13 cellular contexts compared by ENCODE assay signal in the genomic region with DNA sequence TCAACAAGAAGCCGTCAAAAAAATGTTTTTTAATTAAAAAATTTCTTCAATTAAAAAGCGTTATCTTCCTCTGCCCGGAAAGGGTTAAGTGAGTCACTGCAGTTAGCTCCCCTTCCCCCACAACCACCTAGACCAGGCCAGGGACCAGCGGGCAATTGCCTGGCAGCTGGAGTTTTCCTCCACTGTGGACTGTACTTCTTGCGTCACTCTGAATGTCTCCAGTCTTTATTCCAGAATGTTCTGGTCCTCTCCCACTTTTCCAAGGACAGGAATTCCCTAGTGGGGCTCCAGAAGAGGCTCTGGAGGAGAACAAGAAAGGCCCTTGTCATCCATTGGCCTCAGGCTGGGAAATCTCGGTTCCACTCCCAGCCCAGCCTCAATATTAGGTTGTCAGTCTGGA.
DNase-seq lines count a peak whose midpoint lies in the region; ATAC-seq, FAIRE-seq and TF ChIP-seq lines count a peak whose summit lies in the region.
"Had no signal": no experiment of that assay in that cellular context is flagged by ENCODE, and none has a peak within 500 bp of the region (broad histone marks: within the 10 kb centered on the region; RNA-seq: fewer than 3 reads in every experiment).

No MANE protein-coding gene starts in this region.

- H3K27ac Mint-ChIP-seq in activated CD8-positive, alpha-beta T cell treated with anti-CD3 and anti-CD28 coated beads for 36 hours = no peak overlapping the region
- no peak overlapping the region for H3K27ac Mint-ChIP-seq in activated naive CD8-positive, alpha-beta T cell treated with anti-CD3 and anti-CD28 coated beads for 36 hours

- H3K9me3 Mint-ChIP-seq in activated CD8-positive, alpha-beta T cell treated with anti-CD3 and anti-CD28 coated beads for 36 hours = no peaks in the 10 kb centered on the region
- H3K9me3 Mint-ChIP-seq in activated naive CD8-positive, alpha-beta T cell treated with anti-CD3 and anti-CD28 coated beads for 36 hours = no peaks in the 10 kb centered on the region

- H3K36me3 ChIP-seq in pancreas = peaks cover 0 to 7% (median 0%) of the 10 kb centered on the region in 3 donors

- H3K4me1 ChIP-seq in pancreas = peaks cover 0 to 6% (median 0%) of the 10 kb centered on the region in 3 donors

- no peaks in the 10 kb centered on the region for H3K27me3 ChIP-seq in pancreas

- peak overlapping the region in 2 of 4 donors; percentile 19 to 57 for H3K27ac ChIP-seq in pancreas
- H3K27ac ChIP-seq: epithelial cell of prostate had no signal

- H3K4me3 ChIP-seq in fibroblast of villous mesenchyme (ENCODE audit: low read depth, low read length) = no peak overlapping the region
- no peak overlapping the region for H3K4me3 ChIP-seq in pancreas
- H3K4me3 ChIP-seq: thoracic aorta had no signal

- H3K36me3 Mint-ChIP-seq in activated CD8-positive, alpha-beta T cell treated with anti-CD3 and anti-CD28 coated beads for 36 hours (ENCODE audit: low read depth) = peaks cover 12% of the 10 kb centered on the region
- peaks cover 4% of the 10 kb centered on the region for H3K36me3 Mint-ChIP-seq in activated naive CD8-positive, alpha-beta T cell treated with anti-CD3 and anti-CD28 coated beads for 36 hours

- no peak for TF ChIP-seq CTCF in fibroblast of villous mesenchyme (IDR thresholded peaks at IDR 0.05; ENCODE audit: insufficient read depth, low read depth, low read length)
- TF ChIP-seq CTCF in pancreas (IDR thresholded peaks at IDR 0.05) = no peak
- TF ChIP-seq CTCF in activated CD8-positive, alpha-beta T cell treated with anti-CD3 and anti-CD28 coated beads for 36 hours (IDR thresholded peaks at IDR 0.05) = no peak

- H3K27me3 Mint-ChIP-seq in activated CD8-positive, alpha-beta T cell treated with anti-CD3 and anti-CD28 coated beads for 36 hours = no peaks in the 10 kb centered on the region
- H3K27me3 Mint-ChIP-seq in activated naive CD8-positive, alpha-beta T cell treated with anti-CD3 and anti-CD28 coated beads for 36 hours = no peaks in the 10 kb centered on the region

- POLR2A ChIA-PET in activated CD8-positive, alpha-beta T cell treated with anti-CD3 and anti-CD28 coated beads for 36 hours (lab: Charles Lee) = no interaction called here

- no peaks in the 10 kb centered on the region for H3K9me3 ChIP-seq in pancreas

- FAIRE-seq in pancreas (lab: Jason Lieb, UNC) = no peak

- DNase-seq in H4 (ENCODE audit: low spot score) (peak; percentile 70), SK-N-DZ (ENCODE audit: low spot score) (peak; percentile 50), fibroblast of villous mesenchyme (ENCODE audit: low read depth) (peak; percentile 71), pancreas (peak in 5 of 6 donors; percentile 52 to 70 (median 62)), KG1 (lab: John Stamatoyannopoulos, UW) (no peak), COLO668 (lab: John Stamatoyannopoulos, UW; ENCODE audit: unreplicated experiment) (no peak)
- no peak for DNase-seq in activated CD8-positive, alpha-beta T cell treated with anti-CD3 and anti-CD28 coated beads for 36 hours
- DNase-seq in activated naive CD8-positive, alpha-beta T cell treated with anti-CD3 and anti-CD28 coated beads for 36 hours = no peak
- DNase-seq: central memory CD4-positive, alpha-beta T cell; NCI-H1417 treated with DMSO at 0.1 percent for 48 hours; NCI-H526 had no signal

- CTCF ChIA-PET in activated CD8-positive, alpha-beta T cell treated with anti-CD3 and anti-CD28 coated beads for 36 hours (lab: Charles Lee) = no interaction called here

- ATAC-seq in pancreas = peak; percentile 60 to 77 (median 74)
- no peak for ATAC-seq in activated CD8-positive, alpha-beta T cell treated with anti-CD3 and anti-CD28 coated beads for 36 hours

- peaks cover 6% of the 10 kb centered on the region for H3K4me1 Mint-ChIP-seq in activated CD8-positive, alpha-beta T cell treated with anti-CD3 and anti-CD28 coated beads for 36 hours (ENCODE audit: low read depth)
- H3K4me1 Mint-ChIP-seq in activated naive CD8-positive, alpha-beta T cell treated with anti-CD3 and anti-CD28 coated beads for 36 hours = peaks cover 5% of the 10 kb centered on the region

- WGBS in pancreas, 2 donors = 46 to 49% methylated on average over 6 of the region's 6 CpGs

- intact Hi-C loops in pancreas (cut with DNase I) = no loop called here
- intact Hi-C loops in activated CD8-positive, alpha-beta T cell treated with anti-CD3 and anti-CD28 coated beads for 36 hours (cut with micrococcal nuclease) = no loop called here

- no peak overlapping the region for H3K4me3 Mint-ChIP-seq in activated CD8-positive, alpha-beta T cell treated with anti-CD3 and anti-CD28 coated beads for 36 hours
- H3K4me3 Mint-ChIP-seq in activated naive CD8-positive, alpha-beta T cell treated with anti-CD3 and anti-CD28 coated beads for 36 hours = no peak overlapping the region

Comparison
In these comparisons a context has a peak if more than half of its experiments do, and no peak if none do; other contexts are left out.
1. DNase-seq: peak in H4 (single experiment), SK-N-DZ (single experiment), fibroblast of villous mesenchyme (single experiment) and pancreas (5 of 6); none in KG1 (single experiment), COLO668 (single experiment), activated CD8-positive, alpha-beta T cell treated with anti-CD3 and anti-CD28 coated beads for 36 hours (single experiment) and activated naive CD8-positive, alpha-beta T cell treated with anti-CD3 and anti-CD28 coated beads for 36 hours (single experiment).